In genomic region chr6:95280690-95281273, GRCh38 we compare ENCODE assay signal across 9 cellular contexts.
DNase-seq lines count a peak whose midpoint lies in the region; ATAC-seq and TF ChIP-seq lines count a peak whose summit lies in the region.
"Had no signal": no experiment of that assay in that cellular context is flagged by ENCODE, and none has a peak within 500 bp of the region (broad histone marks: within the 10 kb centered on the region; RNA-seq: fewer than 3 reads in every experiment).

No MANE protein-coding gene starts in this region.

- peak; percentile 17 to 37 (median 33); a peak in 4 of 6 replicates for TF ChIP-seq CTCF in HCT116 (IDR thresholded peaks at IDR 0.05 in 2 of 3, conservative IDR thresholded peaks at IDR 0.05 in 1 of 3; ENCODE audit: borderline replicate concordance in 1 of 3, insufficient read depth in 1 of 3, low read depth in 2 of 3, low read length in 2 of 3)
- TF ChIP-seq CTCF in mammary epithelial cell (conservative IDR thresholded peaks at IDR 0.05 in 1 of 2, IDR thresholded peaks at IDR 0.05 in 1 of 2; ENCODE audit: extremely low read depth in 1 of 2, insufficient read depth in 1 of 2, low read depth in 1 of 2, low read length in 2 of 2), result peak; percentile 39 to 73
- TF ChIP-seq CTCF in lower leg skin (IDR thresholded peaks at IDR 0.05), result no peak
- peak in 1 of 4 experiments; percentile 17 for TF ChIP-seq CTCF in sigmoid colon (IDR thresholded peaks at IDR 0.05)

- BruUV-seq in HCT116 (replicated peaks; lab: Mats Ljungman, UMichigan) (no TSS peak), mammary epithelial cell (replicated peaks; lab: Mats Ljungman, UMichigan) (no TSS peak)

- RAD21 ChIA-PET in HCT116 (lab: Charles Lee; ENCODE audit: low non-redundant PET in 1 of 2, low total read pairs in 2 of 2, uncharacterized antibody in 2 of 2, unreplicated experiment in 2 of 2), result no interaction called here

- H2AFZ ChIP-seq in HCT116 (ENCODE audit: low read depth, low read length, poor library complexity, severe bottlenecking) (no peak overlapping the region), mammary epithelial cell (ENCODE audit: low read depth, low read length) (no peak overlapping the region)

- H3K27ac ChIP-seq in HCT116 (ENCODE audit: low read depth, low read length), result no peak overlapping the region
- no peak overlapping the region for H3K27ac ChIP-seq in mammary epithelial cell (ENCODE audit: insufficient read depth, low read depth, low read length)
- H3K27ac ChIP-seq in sigmoid colon, result no peak overlapping the region

- no peaks in the 10 kb centered on the region for H3K79me2 ChIP-seq in HCT116 (ENCODE audit: insufficient read depth, low read length)
- H3K79me2 ChIP-seq in mammary epithelial cell (ENCODE audit: insufficient read depth, low read length), result no peaks in the 10 kb centered on the region

- ATAC-seq in HCT116, result peak; percentile 72
- no peak for ATAC-seq in GM21576 (IDR thresholded peaks at IDR 0.05; ENCODE audit: unreplicated experiment)

- in situ Hi-C loops in mammary epithelial cell (cut with MboI; ENCODE audit: low sequenced_read_pairs in 2 of 2), result no loop called here

- POLR2A ChIA-PET in HCT116 (lab: Charles Lee), result no interaction called here

- no peaks in the 10 kb centered on the region for H4K20me1 ChIP-seq in HCT116 (ENCODE audit: insufficient read depth)
- H4K20me1 ChIP-seq in mammary epithelial cell (ENCODE audit: insufficient read depth, low read length), result no peaks in the 10 kb centered on the region

- H3K4me3 ChIP-seq in HCT116 (replicated peaks in 1 of 2; ENCODE audit: low read depth in 1 of 2, low read length in 2 of 2), result no peak overlapping the region
- H3K4me3 ChIP-seq in mammary epithelial cell (replicated peaks in 1 of 3; ENCODE audit: insufficient read depth in 1 of 3, low read depth in 2 of 3, low read length in 3 of 3), result no peak overlapping the region
- no peak overlapping the region for H3K4me3 ChIP-seq in lower leg skin (ENCODE audit: low read depth, poor library complexity, severe bottlenecking)
- H3K4me3 ChIP-seq in sigmoid colon, result no peak overlapping the region

- TF ChIP-seq RAD21 in HCT116 (IDR thresholded peaks at IDR 0.05; ENCODE audit: low read depth), result peak; percentile 39; the same call in 1 of the 2 replicates

- no peaks in the 10 kb centered on the region for H3K36me3 ChIP-seq in HCT116 (ENCODE audit: control insufficient read depth in 1 of 2, insufficient read depth in 2 of 2, low read length in 2 of 2)
- no peaks in the 10 kb centered on the region for H3K36me3 ChIP-seq in mammary epithelial cell (ENCODE audit: insufficient read depth, low read length)
- H3K36me3 ChIP-seq in sigmoid colon, result no peaks in the 10 kb centered on the region

- no peaks in the 10 kb centered on the region for H3K27me3 ChIP-seq in HCT116 (ENCODE audit: insufficient read depth, low read length)
- H3K27me3 ChIP-seq in mammary epithelial cell (ENCODE audit: insufficient read depth, low read length), result peaks cover 3% of the 10 kb centered on the region
- no peaks in the 10 kb centered on the region for H3K27me3 ChIP-seq in sigmoid colon

- no peaks in the 10 kb centered on the region for H3K4me1 ChIP-seq in HCT116 (ENCODE audit: control insufficient read depth in 1 of 2, insufficient read depth in 2 of 2, low read length in 2 of 2)
- no peaks in the 10 kb centered on the region for H3K4me1 ChIP-seq in mammary epithelial cell (ENCODE audit: insufficient read depth, low read length)
- H3K4me1 ChIP-seq in sigmoid colon, result no peaks in the 10 kb centered on the region

- H3K9ac ChIP-seq in HCT116 (ENCODE audit: low read length) (no peak overlapping the region), mammary epithelial cell (ENCODE audit: insufficient read depth, low read length) (no peak overlapping the region)

- CTCF ChIA-PET in HCT116 (lab: Charles Lee) (interaction anchor here (0.9 to 1.4 kb wide), 5 partner anchors 9 to 78 kb away, joined by 3 to 6 read pairs (median 3); no protein-coding TSS in a partner anchor), mammary epithelial cell (lab: Charles Lee; ENCODE audit: low non-redundant PET) (interaction anchor here (0.6 to 1.0 kb wide), 2 partner anchors 14 to 78 kb away, joined by 3 to 5 read pairs; no protein-coding TSS in a partner anchor)

- intact Hi-C loops in HCT116 (cut with micrococcal nuclease) (no loop called here), mammary epithelial cell (cut with micrococcal nuclease) (loop anchor here (1.0 kb wide), 2 partner anchors 77 to 643 kb away; no protein-coding TSS in a partner anchor), lower leg skin (cut with DNase I; ENCODE audit: low total_unique reads) (no loop called here), sigmoid colon (cut with DNase I) (no loop called here)

- no peak overlapping the region for H3K4me2 ChIP-seq in HCT116 (ENCODE audit: low read length)
- no peak overlapping the region for H3K4me2 ChIP-seq in mammary epithelial cell (ENCODE audit: insufficient read depth, low read depth, low read length)

- no peak for TF ChIP-seq EP300 in sigmoid colon (IDR thresholded peaks at IDR 0.05)

- dilution Hi-C loops in mammary epithelial cell (cut with HindIII; ENCODE audit: low sequenced_read_pairs), result no loop called here

- peak; percentile 10 for DNase-seq in HCT116 (ENCODE audit: low read depth, low spot score)
- DNase-seq in NCI-H446 treated with DMSO at 0.1 percent for 48 hours (lab: John Stamatoyannopoulos, UW), result peak; percentile 84
- no peak for DNase-seq in mammary epithelial cell
- peak; percentile 30 for DNase-seq in retina
- no peak for DNase-seq in lower leg skin (ENCODE audit: low spot score in 2 of 2)
- no peak for DNase-seq in sigmoid colon
- DNase-seq: activated CD4-positive, alpha-beta T cell treated with anti-CD3 and anti-CD28 coated beads for 48 hours; stimulated activated naive B cell treated with anti-CD40 and anti-IgM and Interleukin-4, amounts not matched to agents 10 μg/mL and 1 μg/mL and 100 μg/mL, for 72 hours had no signal

- no peaks in the 10 kb centered on the region for H3K9me3 ChIP-seq in HCT116 (ENCODE audit: control insufficient read depth in 1 of 2, insufficient read depth in 1 of 2, low read depth in 1 of 2, low read length in 2 of 2)
- H3K9me3 ChIP-seq in mammary epithelial cell (replicated peaks; ENCODE audit: insufficient read depth, low read length), result no peaks in the 10 kb centered on the region
- no peaks in the 10 kb centered on the region for H3K9me3 ChIP-seq in sigmoid colon

- WGBS in mammary epithelial cell (ENCODE audit: low coverage, missing lambda C conversion rate), result 41% methylated on average over 4 of the region's 4 CpGs
- 51 to 52% methylated on average over 4 of the region's 4 CpGs for WGBS in lower leg skin, 2 donors
- WGBS in sigmoid colon, 2 donors, result 48 to 58% methylated on average over 4 of the region's 4 CpGs

- no peaks in the 10 kb centered on the region for H3K9me2 ChIP-seq in HCT116 (ENCODE audit: insufficient read depth)

- TF ChIP-seq POLR2A in HCT116 (IDR thresholded peaks at IDR 0.05; ENCODE audit: borderline replicate concordance, extremely low read depth, insufficient read depth, insufficient read length), result no peak
- no peak for TF ChIP-seq POLR2A in lower leg skin (IDR thresholded peaks at IDR 0.05)
- no peak for TF ChIP-seq POLR2A in sigmoid colon (IDR thresholded peaks at IDR 0.05)

TF ChIP-seq in HCT116, 20 proteins besides CTCF, POLR2A, EP300 and RAD21 (continues in another document):
- TF ChIP-seq EZH2 (IDR thresholded peaks at IDR 0.05), result no peak
- TF ChIP-seq EZH2phosphoT487 (IDR thresholded peaks at IDR 0.05; ENCODE audit: borderline replicate concordance), result no peak
- no peak for TF ChIP-seq ZNF274 (IDR thresholded peaks at IDR 0.05; ENCODE audit: low read depth, low read length)
- no peak for TF ChIP-seq CBX3 (IDR thresholded peaks at IDR 0.05; ENCODE audit: low read depth)
- TF ChIP-seq ATF3 (IDR thresholded peaks at IDR 0.05), result no peak
- no peak for TF ChIP-seq REST (IDR thresholded peaks at IDR 0.05; ENCODE audit: low read depth)
- no peak for TF ChIP-seq FOSL1 (IDR thresholded peaks at IDR 0.05; ENCODE audit: low read depth)
- no peak for TF ChIP-seq CEBPB (IDR thresholded peaks at IDR 0.05; ENCODE audit: low read depth)
- TF ChIP-seq JUND (IDR thresholded peaks at IDR 0.05), result no peak
- no peak for TF ChIP-seq TCF7L2 (IDR thresholded peaks at IDR 0.05; ENCODE audit: borderline replicate concordance, extremely low read depth, insufficient read depth, insufficient read length)
- no peak for TF ChIP-seq YY1 (IDR thresholded peaks at IDR 0.05; ENCODE audit: extremely low read depth, insufficient replicate concordance, low read depth, low read length)
- no peak for TF ChIP-seq POLR2AphosphoS5 (IDR thresholded peaks at IDR 0.05; ENCODE audit: low read depth, low read length)
- TF ChIP-seq EGR1 (IDR thresholded peaks at IDR 0.05; ENCODE audit: low read depth), result no peak

Comparison
In these comparisons a context has a peak if more than half of its experiments do, and no peak if none do; other contexts are left out.
1. DNase-seq: peak in HCT116 (single experiment), NCI-H446 treated with DMSO at 0.1 percent for 48 hours (single experiment) and retina (single experiment); none in mammary epithelial cell (single experiment), lower leg skin (0 of 2) and sigmoid colon (single experiment).
2. CTCF ChIP-seq: peak in HCT116 (3 of 3) and mammary epithelial cell (2 of 2); none in lower leg skin (0 of 3).